In the genomic region with DNA sequence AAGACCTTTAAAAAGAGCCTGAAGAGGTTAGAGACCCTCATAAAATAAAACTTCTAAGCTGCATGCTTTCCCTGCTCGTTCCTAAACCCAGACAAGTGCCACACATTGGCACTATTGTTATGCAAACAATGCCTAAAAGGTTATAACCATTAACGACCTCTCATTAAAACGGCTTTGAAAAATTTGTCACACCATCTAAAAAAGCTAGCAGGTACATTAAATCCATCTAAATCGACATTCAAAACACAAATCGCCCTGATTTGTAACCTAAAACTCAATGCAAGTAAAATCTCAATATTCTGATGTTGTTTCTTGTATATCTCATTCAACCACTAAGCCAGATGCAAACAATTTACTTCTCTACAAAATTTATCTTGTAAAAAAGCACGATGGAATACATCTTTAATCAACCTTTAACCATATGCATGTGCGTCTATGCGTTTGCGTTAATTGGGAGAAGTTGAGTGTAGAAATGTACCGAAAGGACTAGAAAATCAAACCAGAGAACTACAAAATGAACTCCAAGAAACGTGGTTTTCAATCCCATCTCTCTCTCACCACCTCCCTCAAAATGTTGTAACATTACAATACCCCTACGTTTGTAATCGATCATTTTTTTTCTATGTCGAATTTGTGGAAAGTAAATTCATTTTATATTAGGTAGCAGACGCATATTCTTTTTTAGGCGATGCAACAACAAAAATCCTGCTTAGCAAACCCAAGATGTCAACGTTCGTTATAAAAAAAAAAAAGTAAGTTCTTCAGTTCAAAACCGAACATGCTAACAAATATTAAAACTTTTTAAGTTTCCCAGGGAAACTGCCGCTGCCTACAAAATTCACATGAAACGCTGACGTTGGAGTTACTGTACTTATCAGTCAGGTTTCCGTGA, we compare ENCODE assay signal across 1 cellular context.
TF ChIP-seq lines count a peak whose summit lies in the region.

No MANE protein-coding gene starts in this region.

TF ChIP-seq in SK-N-SH, 30 proteins besides CTCF, POLR2A, EP300 and RAD21 (continued from another document):
- TF ChIP-seq, protein P1, sequence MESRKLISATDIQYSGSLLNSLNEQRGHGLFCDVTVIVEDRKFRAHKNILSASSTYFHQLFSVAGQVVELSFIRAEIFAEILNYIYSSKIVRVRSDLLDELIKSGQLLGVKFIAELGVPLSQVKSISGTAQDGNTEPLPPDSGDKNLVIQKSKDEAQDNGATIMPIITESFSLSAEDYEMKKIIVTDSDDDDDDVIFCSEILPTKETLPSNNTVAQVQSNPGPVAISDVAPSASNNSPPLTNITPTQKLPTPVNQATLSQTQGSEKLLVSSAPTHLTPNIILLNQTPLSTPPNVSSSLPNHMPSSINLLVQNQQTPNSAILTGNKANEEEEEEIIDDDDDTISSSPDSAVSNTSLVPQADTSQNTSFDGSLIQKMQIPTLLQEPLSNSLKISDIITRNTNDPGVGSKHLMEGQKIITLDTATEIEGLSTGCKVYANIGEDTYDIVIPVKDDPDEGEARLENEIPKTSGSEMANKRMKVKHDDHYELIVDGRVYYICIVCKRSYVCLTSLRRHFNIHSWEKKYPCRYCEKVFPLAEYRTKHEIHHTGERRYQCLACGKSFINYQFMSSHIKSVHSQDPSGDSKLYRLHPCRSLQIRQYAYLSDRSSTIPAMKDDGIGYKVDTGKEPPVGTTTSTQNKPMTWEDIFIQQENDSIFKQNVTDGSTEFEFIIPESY (IDR thresholded peaks at IDR 0.05; ENCODE audit: borderline replicate concordance, low read depth), result no peak
- TF ChIP-seq RXRA (IDR thresholded peaks at IDR 0.05; ENCODE audit: borderline replicate concordance, low read depth), result no peak
- no peak for TF ChIP-seq RFX5 (IDR thresholded peaks at IDR 0.05; ENCODE audit: low read length)
- no peak for TF ChIP-seq JUND (IDR thresholded peaks at IDR 0.05)
- TF ChIP-seq NFIC (IDR thresholded peaks at IDR 0.05; ENCODE audit: borderline replicate concordance), result no peak
- TF ChIP-seq MAX (IDR thresholded peaks at IDR 0.05; ENCODE audit: low read depth), result no peak
- TF ChIP-seq EZH2phosphoT487 (IDR thresholded peaks at IDR 0.05; ENCODE audit: borderline replicate concordance, low read depth), result no peak
- no peak for TF ChIP-seq TAF1 (IDR thresholded peaks at IDR 0.05; ENCODE audit: borderline replicate concordance, low read depth, low read length)
- TF ChIP-seq YY1 (IDR thresholded peaks at IDR 0.05; ENCODE audit: low read depth), result no peak
- no peak for TF ChIP-seq GABPA (IDR thresholded peaks at IDR 0.05; ENCODE audit: low read depth)
- TF ChIP-seq IRF3 (IDR thresholded peaks at IDR 0.05; ENCODE audit: low read depth, low read length), result no peak
- no peak for TF ChIP-seq MEF2A (IDR thresholded peaks at IDR 0.05; ENCODE audit: borderline replicate concordance, low read depth)
- no peak for TF ChIP-seq RCOR1 (IDR thresholded peaks at IDR 0.05; ENCODE audit: low read length)
- TF ChIP-seq PBX3 (IDR thresholded peaks at IDR 0.05), result no peak
